In genomic region chr15:85345196-85345595, GRCh38 we compare ENCODE assay signal across 8 cellular contexts. TPM values are rescaled to one million over a fixed set of nuclear protein-coding genes. Genes with fewer than 3 reads are reported as not detected.
DNase-seq lines count a peak whose midpoint lies in the region; ATAC-seq, FAIRE-seq and TF ChIP-seq lines count a peak whose summit lies in the region.
"Not testable (repeated sequence)": the region's sequence is repeated elsewhere in the genome, so short reads cannot be mapped to it uniquely, and the experiment has no call there.

No MANE protein-coding gene starts in this region.

- H3K18ac ChIP-seq in trophoblast cell (ENCODE audit: low read length) = not testable (repeated sequence)

- H2BK5ac ChIP-seq in trophoblast cell (ENCODE audit: low read depth, low read length, poor library complexity) = not testable (repeated sequence)

- not testable (repeated sequence) for BruUV-seq in HCT116 (replicated peaks; lab: Mats Ljungman, UMichigan); HepG2 (replicated peaks; lab: Mats Ljungman, UMichigan)

- H3K79me1 ChIP-seq in trophoblast cell (ENCODE audit: low read length) = peaks cover 11% of the 10 kb centered on the region

- H3K27me3 ChIP-seq in HCT116 (ENCODE audit: insufficient read depth, low read length); Peyer's patch; brain microvascular endothelial cell (replicated peaks); HepG2 (ENCODE audit: control insufficient read depth in 1 of 2, insufficient read depth in 2 of 2, low read length in 2 of 2); trophoblast cell (ENCODE audit: insufficient read depth, low read length); vagina: not testable (repeated sequence)

- not testable (repeated sequence) for TF ChIP-seq POLR2A in HCT116 (IDR thresholded peaks at IDR 0.05; ENCODE audit: borderline replicate concordance, extremely low read depth, insufficient read depth, insufficient read length); Peyer's patch (IDR thresholded peaks at IDR 0.05); HepG2 (IDR thresholded peaks at IDR 0.05; ENCODE audit: insufficient read depth in 1 of 2, low read depth in 2 of 2, low read length in 2 of 2); vagina (IDR thresholded peaks at IDR 0.05)

- H3K23ac ChIP-seq in trophoblast cell (ENCODE audit: low read length) = not testable (repeated sequence)

- peak overlapping the region; percentile 83 for H2AK5ac ChIP-seq in trophoblast cell (ENCODE audit: low read length)

- H4K12ac ChIP-seq in trophoblast cell (ENCODE audit: low read depth, low read length) = not testable (repeated sequence)

- not testable (repeated sequence) for H4K20me1 ChIP-seq in HCT116 (ENCODE audit: insufficient read depth); HepG2 (ENCODE audit: insufficient read depth, low read length)

- FAIRE-seq in HepG2 (lab: Jason Lieb, UNC) = not testable (repeated sequence)

- not testable (repeated sequence) for TF ChIP-seq EP300 in HepG2 (IDR thresholded peaks at IDR 0.05; ENCODE audit: low read depth in 2 of 2, low read length in 2 of 2); HepG2 (CRISPR knock-in tag; IDR thresholded peaks at IDR 0.05; ENCODE audit: borderline replicate concordance)

- in situ Hi-C loops in brain microvascular endothelial cell (cut with HindIII; ENCODE audit: low pct_ligation_motif_present, low sequenced_read_pairs); HepG2 (cut with HindIII; ENCODE audit: extremely low pct_ligation_motif_present, low pct_unique_long_range_greater_than_20kb): not testable (repeated sequence)

- H3K79me2 ChIP-seq in HCT116 (ENCODE audit: insufficient read depth, low read length); HepG2 (ENCODE audit: insufficient read depth, low read length); trophoblast cell (ENCODE audit: control insufficient read depth, insufficient read depth, low read length, poor library complexity): not testable (repeated sequence)

- H2BK12ac ChIP-seq in trophoblast cell (ENCODE audit: low read length) = peak overlapping the region; percentile 84

- not testable (repeated sequence) for H3K36me3 ChIP-seq in HCT116 (ENCODE audit: control insufficient read depth in 1 of 2, insufficient read depth in 2 of 2, low read length in 2 of 2); Peyer's patch; brain microvascular endothelial cell (replicated peaks); HepG2 (replicated peaks in 1 of 2; ENCODE audit: control insufficient read depth in 1 of 2, insufficient read depth in 2 of 2, low read length in 2 of 2); trophoblast cell (ENCODE audit: control insufficient read depth in 1 of 2, insufficient read depth in 2 of 2, low read length in 2 of 2); vagina

- not testable (repeated sequence) for DNase-seq in HCT116 (ENCODE audit: low read depth, low spot score); Peyer's patch; brain microvascular endothelial cell; Right ventricle myocardium inferior (ENCODE audit: missing footprints); HepG2 (ENCODE audit: low spot score); vagina (ENCODE audit: extremely low spot score in 2 of 2)
- DNase-seq in trophoblast cell = peak; percentile 54 to 80

- H3K9me2 ChIP-seq in HCT116 (ENCODE audit: insufficient read depth) = not testable (repeated sequence)

- H4K91ac ChIP-seq in trophoblast cell (ENCODE audit: low read depth, low read length) = peak overlapping the region; percentile 47

- peak overlapping the region; percentile 51 for H2BK120ac ChIP-seq in trophoblast cell (ENCODE audit: insufficient read depth, low read length, poor library complexity)

- CTCF ChIA-PET in HCT116 (lab: Charles Lee); HepG2 (lab: Yijun Ruan, JAX; ENCODE audit: low intra/inter-chr PET ratio, low total read pairs): not testable (repeated sequence)

- H3K4me3 ChIP-seq in HCT116 (replicated peaks in 1 of 2; ENCODE audit: low read depth in 1 of 2, low read length in 2 of 2) = 0 out of 4 replicates have a peak overlapping the region, but pooled peaks of 1 of the 2 experiments have one; percentile 23
- not testable (repeated sequence) for H3K4me3 ChIP-seq in Peyer's patch; brain microvascular endothelial cell (ENCODE audit: low read depth, low read length); HepG2 (replicated peaks in 1 of 3; ENCODE audit: insufficient read depth in 1 of 3, low read depth in 2 of 3, low read length in 3 of 3); trophoblast cell (ENCODE audit: low read depth, low read length); vagina

- H3K4me2 ChIP-seq in HCT116 (ENCODE audit: low read length) (peak overlapping the region; percentile 66), HepG2 (ENCODE audit: low read depth, low read length) (peak overlapping the region; percentile 0; the same call in 1 of the 2 replicates)
- not testable (repeated sequence) for H3K4me2 ChIP-seq in trophoblast cell (ENCODE audit: low read length)

- H3K9me3 ChIP-seq in HCT116 (ENCODE audit: control insufficient read depth in 1 of 2, insufficient read depth in 1 of 2, low read depth in 1 of 2, low read length in 2 of 2); Peyer's patch; HepG2 (ENCODE audit: low read length); trophoblast cell (ENCODE audit: insufficient read depth, low read depth, low read length); vagina: not testable (repeated sequence)

- not testable (repeated sequence) for H3K9ac ChIP-seq in HCT116 (ENCODE audit: low read length); HepG2 (ENCODE audit: insufficient read depth, low read depth, low read length); trophoblast cell (ENCODE audit: low read length)

- not testable (repeated sequence) for H3K4ac ChIP-seq in trophoblast cell (ENCODE audit: low read depth, low read length)

- POLR2A ChIA-PET in HCT116 (lab: Charles Lee) = not testable (repeated sequence)
- POLR2A ChIA-PET in HepG2 (lab: Yijun Ruan, JAX) = interaction anchor here (1.5 kb wide), 1 partner anchor 14 kb away, joined by 5 read pairs; no protein-coding TSS in a partner anchor

- H3K4me1 ChIP-seq in HCT116 (ENCODE audit: control insufficient read depth in 1 of 2, insufficient read depth in 2 of 2, low read length in 2 of 2) (peaks cover 17 to 33% of the 10 kb centered on the region in 2 experiments), Peyer's patch (peaks cover 0 to 13% (median 0%) of the 10 kb centered on the region in 4 donors), HepG2 (ENCODE audit: insufficient read depth, low read length) (peaks cover 58% of the 10 kb centered on the region), trophoblast cell (ENCODE audit: control insufficient read depth in 1 of 2, insufficient read depth in 2 of 2, low read length in 2 of 2) (peaks cover 8 to 11% of the 10 kb centered on the region in 2 experiments), vagina (peaks cover 19% of the 10 kb centered on the region)

- not testable (repeated sequence) for TF ChIP-seq RAD21 in HCT116 (IDR thresholded peaks at IDR 0.05; ENCODE audit: low read depth); HepG2 (CRISPR knock-in tag; IDR thresholded peaks at IDR 0.05)

- not testable (repeated sequence) for H3K14ac ChIP-seq in trophoblast cell (ENCODE audit: low read length)

- not testable (repeated sequence) for ATAC-seq in HCT116
- ATAC-seq in esophagus mucosa (peak; percentile 53), Right ventricle myocardium inferior (peak; percentile 54), HepG2 (peak; percentile 62)

- TF ChIP-seq CTCF in HCT116 (IDR thresholded peaks at IDR 0.05 in 2 of 3, conservative IDR thresholded peaks at IDR 0.05 in 1 of 3; ENCODE audit: borderline replicate concordance in 1 of 3, insufficient read depth in 1 of 3, low read depth in 2 of 3, low read length in 2 of 3); Peyer's patch (IDR thresholded peaks at IDR 0.05); brain microvascular endothelial cell (IDR thresholded peaks at IDR 0.05; ENCODE audit: low read depth, low read length, missing control alignments); HepG2 (CRISPR knock-in tag; IDR thresholded peaks at IDR 0.05); vagina (IDR thresholded peaks at IDR 0.05): not testable (repeated sequence)

- RAD21 ChIA-PET in HCT116 (lab: Charles Lee; ENCODE audit: low non-redundant PET in 1 of 2, low total read pairs in 2 of 2, uncharacterized antibody in 2 of 2, unreplicated experiment in 2 of 2) = not testable (repeated sequence)

- peak overlapping the region; percentile 61 for H2AFZ ChIP-seq in HCT116 (ENCODE audit: low read depth, low read length, poor library complexity, severe bottlenecking)
- H2AFZ ChIP-seq in HepG2 (ENCODE audit: low read length); trophoblast cell (ENCODE audit: insufficient read depth, low read length, poor library complexity): not testable (repeated sequence)

- intact Hi-C loops in HCT116 (cut with micrococcal nuclease); Right ventricle myocardium inferior (cut with DNase I); HepG2 (cut with micrococcal nuclease; ENCODE audit: unreplicated experiment); vagina (cut with DNase I): not testable (repeated sequence)

- peak overlapping the region; percentile 10 for H4K8ac ChIP-seq in trophoblast cell (ENCODE audit: low read depth, low read length)

- not testable (repeated sequence) for H3K27ac ChIP-seq in HCT116 (ENCODE audit: low read depth, low read length); HepG2 (ENCODE audit: extremely low read length, insufficient read depth, low read length)
- H3K27ac ChIP-seq in Peyer's patch (peak overlapping the region in 3 of 4 donors; percentile 17 to 53 (median 52)), brain microvascular endothelial cell (peak overlapping the region; percentile 79), trophoblast cell (ENCODE audit: low read depth, low read length) (peak overlapping the region; percentile 76), vagina (peak overlapping the region; percentile 70)

RNA-seq across cellular contexts. Expression of gene AKAP13, which starts 35.2 kb away (rescaled TPM):
- 43.1 TPM for total RNA-seq in HCT116 (2021; ENCODE audit: unreplicated experiment)
- polyA plus RNA-seq in HCT116 (2012) = 21.5 and 25.3 TPM in 2 replicates
- 100 to 1,000 TPM; 166 to 742 (median 242) TPM for total RNA-seq in Peyer's patch
- total RNA-seq in esophagus mucosa = 84.9 TPM
- total RNA-seq in Right ventricle myocardium inferior = 292 TPM
- total RNA-seq in HepG2 (2016; rRNA removed; fragmentation: Illumina TruSeq; extraction: Trizol) = 27.1 and 30.8 TPM in 2 replicates
- total RNA-seq in HepG2 (2016; cell fraction: cytosol; rRNA removed; fragmentation: Illumina TruSeq; extraction: Trizol; ENCODE audit: low read depth) = 7.8 TPM in 2 replicates
- 23.2 and 26.6 TPM in 2 replicates for total RNA-seq in HepG2 (2016; cell fraction: insoluble cytoplasmic fraction; rRNA removed; fragmentation: Illumina TruSeq; extraction: Trizol)
- total RNA-seq in HepG2 (2016; cell fraction: membrane; rRNA removed; fragmentation: Illumina TruSeq; extraction: Trizol) = 5.6 and 6.2 TPM in 2 replicates
- 42.6 and 50.0 TPM in 2 replicates for total RNA-seq in HepG2 (2016; cell fraction: nucleus; rRNA removed; fragmentation: Illumina TruSeq; extraction: Trizol)
- polyA plus RNA-seq in HepG2 (2011; rRNA removed) = 6.7 and 8.9 TPM in 2 replicates
- polyA plus RNA-seq in HepG2 (2011; cell fraction: cytosol; rRNA removed) = 3.2 and 4.7 TPM in 2 replicates
- polyA plus RNA-seq in HepG2 (2011; cell fraction: nucleus; rRNA removed) = 21.9 and 22.5 TPM in 2 replicates
- 9.2 and 10.1 TPM in 2 replicates for polyA plus RNA-seq in HepG2 (2012)
- 0.60 and 0.94 TPM in 2 replicates for polyA plus RNA-seq in HepG2 (2016; cell fraction: cytosol; fragmentation: Illumina TruSeq; extraction: Trizol; ENCODE audit: low read depth)
- 9.5 and 10.5 TPM in 2 replicates for polyA plus RNA-seq in HepG2 (2016; cell fraction: insoluble cytoplasmic fraction; fragmentation: Illumina TruSeq; extraction: Trizol; ENCODE audit: low read depth)
- polyA plus RNA-seq in HepG2 (2016; cell fraction: membrane; fragmentation: Illumina TruSeq; extraction: Trizol; ENCODE audit: low read depth) = 1.3 and 1.5 TPM in 2 replicates
- 18.4 and 20.2 TPM in 2 replicates for polyA plus RNA-seq in HepG2 (2016; cell fraction: nucleus; fragmentation: Illumina TruSeq; extraction: Trizol; ENCODE audit: insufficient read depth, low read depth)
- 33.6 and 122 TPM in 2 replicates for polyA minus RNA-seq in HepG2 (2011; rRNA and poly(A)+ RNA removed; ENCODE audit: low replicate concordance)
- 15.6 and 26.8 TPM in 2 replicates for polyA minus RNA-seq in HepG2 (2011; cell fraction: cytosol; rRNA and poly(A)+ RNA removed)
- 96.2 and 112 TPM in 2 replicates for polyA minus RNA-seq in HepG2 (2011; cell fraction: nucleus; rRNA and poly(A)+ RNA removed)
- polyA plus RNA-seq in trophoblast cell (2013) = 24.8 and 27.3 TPM in 2 replicates
- total RNA-seq in vagina = 177 TPM
